32 cellular contexts compared by ENCODE assay signal in the genomic region with DNA sequence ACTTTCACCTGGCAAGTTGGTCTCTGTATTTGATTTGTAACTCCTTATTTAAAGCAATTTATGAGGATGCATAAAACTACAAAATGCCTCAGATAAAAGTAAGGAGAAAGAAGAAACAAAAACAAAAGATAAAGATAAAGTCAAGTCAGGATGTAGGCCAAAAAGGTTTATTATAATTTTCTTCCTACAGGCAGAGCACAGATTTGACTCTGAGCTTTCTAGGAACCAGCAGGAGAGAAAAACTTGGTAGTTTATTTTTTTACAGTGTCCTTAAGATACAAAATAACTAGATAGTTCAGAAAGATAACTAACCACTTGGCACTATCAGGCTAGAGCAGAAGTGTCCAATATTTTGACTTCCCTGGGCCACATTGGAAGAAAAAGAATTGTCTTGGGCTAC. TPM values are rescaled to one million over a fixed set of nuclear protein-coding genes. Genes with fewer than 3 reads are reported as not detected.
DNase-seq lines count a peak whose midpoint lies in the region; ATAC-seq, FAIRE-seq and TF ChIP-seq lines count a peak whose summit lies in the region.
"Had no signal": no experiment of that assay in that cellular context is flagged by ENCODE, and none has a peak within 500 bp of the region (broad histone marks: within the 10 kb centered on the region; RNA-seq: fewer than 3 reads in every experiment).

No MANE protein-coding gene starts in this region.

- H3K4me3 ChIP-seq in SK-N-MC (no peak overlapping the region), endothelial cell of umbilical vein (replicated peaks in 1 of 3; ENCODE audit: insufficient read depth in 1 of 3, low read depth in 1 of 3, low read length in 3 of 3) (no peak overlapping the region), esophagus muscularis mucosa (no peak overlapping the region)
- H3K4me3 ChIP-seq: colonic mucosa, esophagus squamous epithelium, MG63, thoracic aorta, uterus had no signal

- peaks cover 98% of the 10 kb centered on the region for H3K79me2 ChIP-seq in endothelial cell of umbilical vein (ENCODE audit: control insufficient read depth, insufficient read depth, low read length)

- no TSS peak for BruUV-seq in endothelial cell of umbilical vein (replicated peaks; lab: Mats Ljungman, UMichigan)

- no peak for TF ChIP-seq CTCF in endothelial cell of umbilical vein (IDR thresholded peaks at IDR 0.05; ENCODE audit: extremely low read depth in 1 of 2, insufficient read depth in 1 of 2, low read depth in 1 of 2, low read length in 2 of 2)
- no peak for TF ChIP-seq CTCF in progenitor cell of endocrine pancreas (IDR thresholded peaks at IDR 0.05; ENCODE audit: unreplicated experiment)
- TF ChIP-seq CTCF in esophagus muscularis mucosa (IDR thresholded peaks at IDR 0.05) = no peak

- no peaks in the 10 kb centered on the region for H3K27me3 Mint-ChIP-seq in activated T-cell treated with anti-CD3 and anti-CD28 coated beads, Interleukin-2, amount 50 U/mL, for 24 hours
- H3K27me3 Mint-ChIP-seq in progenitor cell of endocrine pancreas = no peaks in the 10 kb centered on the region
- H3K27me3 Mint-ChIP-seq: activated B cell treated with CpG ODN at 0.5 μM for 24 hours had no signal

- TF ChIP-seq POLR2A in endothelial cell of umbilical vein (IDR thresholded peaks at IDR 0.05; ENCODE audit: low read depth, low read length) (no peak), esophagus muscularis mucosa (IDR thresholded peaks at IDR 0.05; ENCODE audit: low read depth) (no peak)

- H3K4me1 ChIP-seq in endothelial cell of umbilical vein (ENCODE audit: control insufficient read depth, extremely low read depth, insufficient read depth, low read length) = no peaks in the 10 kb centered on the region
- peaks cover 43 to 90% (median 84%) of the 10 kb centered on the region in 4 donors for H3K4me1 ChIP-seq in esophagus muscularis mucosa
- H3K4me1 ChIP-seq: colonic mucosa had no signal

- peaks cover 18% of the 10 kb centered on the region for H4K20me1 ChIP-seq in endothelial cell of umbilical vein (replicated peaks; ENCODE audit: control insufficient read depth, extremely low read depth, insufficient read depth, low read length)

- H3K27ac ChIP-seq in SK-N-MC (peak overlapping the region; percentile 25; the same call in 1 of the 2 replicates), endothelial cell of umbilical vein (ENCODE audit: insufficient read depth, low read depth, low read length) (no peak overlapping the region), esophagus muscularis mucosa (replicated peaks in 1 of 4) (no peak overlapping the region)
- H3K27ac ChIP-seq: colonic mucosa, esophagus squamous epithelium, thoracic aorta, uterus had no signal

- peaks cover 69% of the 10 kb centered on the region for H3K4me1 Mint-ChIP-seq in activated T-cell treated with anti-CD3 and anti-CD28 coated beads, Interleukin-2, amount 50 U/mL, for 24 hours (ENCODE audit: low read depth)
- peaks cover 18% of the 10 kb centered on the region for H3K4me1 Mint-ChIP-seq in progenitor cell of endocrine pancreas (ENCODE audit: low read depth)

- POLR2A ChIA-PET in endothelial cell of umbilical vein (lab: Charles Lee) = no interaction called here

- H3K4me3 Mint-ChIP-seq in activated T-cell treated with anti-CD3 and anti-CD28 coated beads, Interleukin-2, amount 50 U/mL, for 24 hours = no peak overlapping the region
- H3K4me3 Mint-ChIP-seq in progenitor cell of endocrine pancreas (ENCODE audit: low read depth) = no peak overlapping the region
- H3K4me3 Mint-ChIP-seq: activated B cell treated with CpG ODN at 0.5 μM for 24 hours had no signal

- FAIRE-seq in endothelial cell of umbilical vein (lab: Jason Lieb, UNC) = peak; percentile 55
- FAIRE-seq: A204.1, bronchial epithelial cell, frontal cortex, GM19239 had no signal

- dilution Hi-C loops in endothelial cell of umbilical vein (cut with MboI; ENCODE audit: extremely low pct_ligation_motif_present, low sequenced_read_pairs) = no loop called here

- intact Hi-C loops in endothelial cell of umbilical vein (cut with micrococcal nuclease) = no loop called here
- intact Hi-C loops in esophagus muscularis mucosa (cut with DNase I) = no loop called here

- H3K9me1 ChIP-seq in endothelial cell of umbilical vein (replicated peaks; ENCODE audit: control insufficient read depth, extremely low read depth, insufficient read depth, low read length) = peaks cover 2% of the 10 kb centered on the region

- H2AFZ ChIP-seq in endothelial cell of umbilical vein (ENCODE audit: low read depth, low read length) = no peak overlapping the region

- H3K27ac Mint-ChIP-seq in activated T-cell treated with anti-CD3 and anti-CD28 coated beads, Interleukin-2, amount 50 U/mL, for 24 hours = peak overlapping the region; percentile 49
- peak overlapping the region; percentile 10 for H3K27ac Mint-ChIP-seq in progenitor cell of endocrine pancreas
- H3K27ac Mint-ChIP-seq: activated B cell treated with CpG ODN at 0.5 μM for 24 hours had no signal

- TF ChIP-seq EP300 in esophagus muscularis mucosa (IDR thresholded peaks at IDR 0.05) = no peak

- H3K9me3 ChIP-seq in SK-N-MC (ENCODE audit: low read depth, low read length) = no peaks in the 10 kb centered on the region
- H3K9me3 ChIP-seq in endothelial cell of umbilical vein (replicated peaks; ENCODE audit: control insufficient read depth, insufficient read depth, low read length) = no peaks in the 10 kb centered on the region
- no peaks in the 10 kb centered on the region for H3K9me3 ChIP-seq in esophagus muscularis mucosa
- H3K9me3 ChIP-seq: Caco-2, colonic mucosa, esophagus squamous epithelium, MG63, thoracic aorta, uterus had no signal

- no peak overlapping the region for H3K9ac ChIP-seq in SK-N-MC (ENCODE audit: insufficient read length)
- H3K9ac ChIP-seq in endothelial cell of umbilical vein (replicated peaks; ENCODE audit: extremely low read depth, insufficient read depth, low read length) = no peak overlapping the region

- no peak for DNase-seq in activated T-cell treated with anti-CD3 and anti-CD28 coated beads, Interleukin-2, amount 50 U/mL, for 24 hours
- DNase-seq in activated T-cell treated with anti-CD3 and anti-CD28 coated beads for 4 hours (no peak), SK-N-MC (ENCODE audit: low read depth, low spot score) (no peak), endothelial cell of umbilical vein (ENCODE audit: low read depth, low spot score) (no peak), progenitor cell of endocrine pancreas (ENCODE audit: low spot score, unreplicated experiment) (no peak), esophagus muscularis mucosa (ENCODE audit: extremely low spot score) (no peak), NCI-H2171 treated with DMSO at 0.1 percent for 48 hours (lab: John Stamatoyannopoulos, UW) (no peak)
- DNase-seq: activated B cell treated with CpG ODN at 0.5 μM for 24 hours; activated CD4-positive, alpha-beta T cell treated with anti-CD3 and anti-CD28 coated beads, Interleukin-2, amount 50 U/mL, for 4 hours; activated naive CD4-positive, alpha-beta T cell; Caco-2; colonic mucosa; esophagus squamous epithelium; GDM1; H7; hippocampal formation; KG1; mesenchymal stem cell; MG63; NCI-H1105 treated with DMSO at 0.1 percent for 48 hours; NCI-H1930; NCI-H69; SHP77; stimulated activated naive CD8-positive, alpha-beta T cell treated with anti-CD3 and anti-CD28 coated beads, Interleukin-15, Interleukin-2, amounts not matched to agents 100 U/mL and 50 U/mL, for 24 hours; uterus had no signal

- CTCF ChIA-PET in endothelial cell of umbilical vein (lab: Charles Lee) = interaction anchor here (2.3 kb wide), 1 partner anchor 14 kb away, joined by 6 read pairs; no protein-coding TSS in a partner anchor

- H3K9me3 Mint-ChIP-seq in activated T-cell treated with anti-CD3 and anti-CD28 coated beads, Interleukin-2, amount 50 U/mL, for 24 hours = no peaks in the 10 kb centered on the region
- H3K9me3 Mint-ChIP-seq in progenitor cell of endocrine pancreas (ENCODE audit: low read depth) = no peaks in the 10 kb centered on the region
- H3K9me3 Mint-ChIP-seq: activated B cell treated with CpG ODN at 0.5 μM for 24 hours had no signal

- peaks cover 43% of the 10 kb centered on the region for H3K36me3 Mint-ChIP-seq in activated T-cell treated with anti-CD3 and anti-CD28 coated beads, Interleukin-2, amount 50 U/mL, for 24 hours (ENCODE audit: low read depth)
- H3K36me3 Mint-ChIP-seq in progenitor cell of endocrine pancreas (ENCODE audit: insufficient read depth) = no peaks in the 10 kb centered on the region

- ATAC-seq in GM18867 (IDR thresholded peaks at IDR 0.05; ENCODE audit: unreplicated experiment) = no peak
- ATAC-seq: Panc1; stimulated activated naive CD8-positive, alpha-beta T cell treated with anti-CD3 and anti-CD28 coated beads, Interleukin-15, Interleukin-2, amounts not matched to agents 100 U/mL and 50 U/mL, for 24 hours had no signal

- H3K4me2 ChIP-seq in endothelial cell of umbilical vein (ENCODE audit: insufficient read depth, low read length) = no peak overlapping the region

- H3K36me3 ChIP-seq in SK-N-MC (ENCODE audit: insufficient read depth, low read length) (0 out of 2 replicates have a peak, but pooled peaks cover 3% of the 10 kb centered on the region), endothelial cell of umbilical vein (ENCODE audit: control insufficient read depth in 2 of 2, extremely low read depth in 1 of 2, insufficient read depth in 2 of 2, low read length in 2 of 2) (no peaks in the 10 kb centered on the region), esophagus muscularis mucosa (no peaks in the 10 kb centered on the region)
- H3K36me3 ChIP-seq: colonic mucosa, MG63, thoracic aorta, uterus had no signal

- H3K27me3 ChIP-seq in endothelial cell of umbilical vein (ENCODE audit: control insufficient read depth in 2 of 2, insufficient read depth in 2 of 2, low read length in 2 of 2) = no peaks in the 10 kb centered on the region
- H3K27me3 ChIP-seq in esophagus muscularis mucosa = no peaks in the 10 kb centered on the region
- H3K27me3 ChIP-seq: colonic mucosa, esophagus squamous epithelium, MG63, uterus had no signal

TF ChIP-seq in endothelial cell of umbilical vein, 7 proteins besides CTCF, POLR2A, EP300 and RAD21 (continues in another document):
- TF ChIP-seq MYC (IDR thresholded peaks at IDR 0.05; ENCODE audit: low read depth, low read length) (no peak), EZH2 (IDR thresholded peaks at IDR 0.05; ENCODE audit: borderline replicate concordance, low read depth, low read length, severe bottlenecking) (no peak), POLR2AphosphoS5 (IDR thresholded peaks at IDR 0.05; ENCODE audit: insufficient read depth, low read depth, low read length) (no peak)

RNA-seq across cellular contexts. Expression of a gene that starts 16.7 kb away (rescaled TPM):
- 153 and 158 TPM in 2 replicates for total RNA-seq in endothelial cell of umbilical vein
- polyA plus RNA-seq in endothelial cell of umbilical vein = 46.4 and 46.5 TPM in 2 replicates
- polyA plus RNA-seq in endothelial cell of umbilical vein (2011; cell fraction: cytosol; rRNA removed) = 64.7 and 69.4 TPM in 2 replicates
- 81.8 and 105 TPM in 2 replicates for polyA plus RNA-seq in endothelial cell of umbilical vein (2011; cell fraction: nucleus; rRNA removed)
- polyA plus RNA-seq in endothelial cell of umbilical vein (2012) = 117 and 174 TPM in 2 replicates
- polyA minus RNA-seq in endothelial cell of umbilical vein = 130 and 171 TPM in 2 replicates
- polyA minus RNA-seq in endothelial cell of umbilical vein (2011; cell fraction: cytosol; rRNA and poly(A)+ RNA removed) = 50.3 TPM
- 71.7 and 110 TPM in 2 replicates for polyA minus RNA-seq in endothelial cell of umbilical vein (2011; cell fraction: nucleus; rRNA and poly(A)+ RNA removed)
- total RNA-seq in progenitor cell of endocrine pancreas = 138 and 140 TPM in 2 replicates
- 100 to 1,000 TPM in 2 of 4 donors, 10 to 100 TPM in 2; 86.5 to 119 (median 102) TPM for total RNA-seq in esophagus muscularis mucosa
